In genomic region chr13:110984798-110985197, GRCh38 we compare ENCODE assay signal across 1 cellular context.
TF ChIP-seq lines count a peak whose summit lies in the region.

No MANE protein-coding gene starts in this region.

TF ChIP-seq in K562, 482 proteins besides CTCF, POLR2A, EP300 and RAD21 (continued from another document):
- TF ChIP-seq THAP12 (CRISPR knock-in tag; IDR thresholded peaks at IDR 0.05) (no peak), CBFA2T3 (IDR thresholded peaks at IDR 0.05) (peak; percentile 61), E2F8 (IDR thresholded peaks at IDR 0.05; ENCODE audit: low read depth, partially characterized antibody) (no peak), ZBTB33 (CRISPR knock-in tag; IDR thresholded peaks at IDR 0.05) (no peak), HMG20A (CRISPR knock-in tag; conservative IDR thresholded peaks at IDR 0.05) (no peak), CREBBP (IDR thresholded peaks at IDR 0.05; ENCODE audit: low read depth, low read length) (no peak), ZFP36 (IDR thresholded peaks at IDR 0.05; ENCODE audit: low read depth, low read length, partially characterized antibody) (no peak), MAX (CRISPR knock-in tag; IDR thresholded peaks at IDR 0.05) (0 out of 2 replicates have a peak, but pooled peaks have one; percentile 14), TCF3 (CRISPR knock-in tag; IDR thresholded peaks at IDR 0.05) (peak; percentile 48; the same call in 1 of the 2 replicates), AFF1 (IDR thresholded peaks at IDR 0.05; ENCODE audit: low read depth in 1 of 2, partially characterized antibody in 2 of 2) (no peak), SMAD2 (IDR thresholded peaks at IDR 0.05; ENCODE audit: low read depth, low read length) (no peak), BRD4 (IDR thresholded peaks at IDR 0.05) (no peak), KLF1 (tag; IDR thresholded peaks at IDR 0.05) (no peak), MLLT1 (IDR thresholded peaks at IDR 0.05) (no peak), BRD9 (IDR thresholded peaks at IDR 0.05; ENCODE audit: low read depth, partially characterized antibody) (no peak), TBL1XR1 (IDR thresholded peaks at IDR 0.05; ENCODE audit: low read length in 2 of 2) (no peak)
